In the genomic region with DNA sequence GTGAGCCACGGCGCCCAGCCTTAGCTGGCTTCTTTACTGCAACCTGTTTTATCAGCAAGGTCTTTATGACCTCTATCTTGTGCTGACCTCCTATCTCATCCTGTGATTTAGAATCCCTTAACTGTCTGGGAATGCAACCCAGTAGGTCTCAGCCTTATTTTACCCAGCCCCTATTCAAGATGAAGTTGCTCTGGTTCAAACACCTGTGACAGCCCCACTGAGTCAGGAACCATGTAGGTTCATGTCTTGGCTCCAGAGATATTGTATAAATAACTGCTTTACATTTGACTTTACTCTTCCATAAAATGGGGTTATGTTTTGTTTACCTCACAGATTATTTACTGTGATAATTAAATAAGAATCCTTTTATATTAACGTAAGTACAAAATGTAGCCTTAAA, we compare ENCODE assay signal across 7 cellular contexts.
"Had no signal": no experiment of that assay in that cellular context is flagged by ENCODE, and none has a peak within 500 bp of the region (broad histone marks: within the 10 kb centered on the region; RNA-seq: fewer than 3 reads in every experiment).

No MANE protein-coding gene starts in this region.

- DNase-seq: GM23248, GOT3, KG1 had no signal

- H3K9ac ChIP-seq: GM23248 had no signal

- H3K27ac Mint-ChIP-seq: IgD-negative memory B cell had no signal

- H3K4me3 ChIP-seq: GM23248, HAP-1 had no signal

- H3K27ac ChIP-seq: GM23248, HL-60 had no signal

- H3K9me3 Mint-ChIP-seq: IgD-negative memory B cell had no signal

- H2AFZ ChIP-seq: GM23248 had no signal

- H3K27me3 Mint-ChIP-seq: IgD-negative memory B cell had no signal

- H3K4me3 Mint-ChIP-seq: IgD-negative memory B cell had no signal

- H3K36me3 ChIP-seq: HAP-1 had no signal

- FAIRE-seq: HepG2 had no signal
